8 cellular contexts compared by ENCODE assay signal in the genomic region with DNA sequence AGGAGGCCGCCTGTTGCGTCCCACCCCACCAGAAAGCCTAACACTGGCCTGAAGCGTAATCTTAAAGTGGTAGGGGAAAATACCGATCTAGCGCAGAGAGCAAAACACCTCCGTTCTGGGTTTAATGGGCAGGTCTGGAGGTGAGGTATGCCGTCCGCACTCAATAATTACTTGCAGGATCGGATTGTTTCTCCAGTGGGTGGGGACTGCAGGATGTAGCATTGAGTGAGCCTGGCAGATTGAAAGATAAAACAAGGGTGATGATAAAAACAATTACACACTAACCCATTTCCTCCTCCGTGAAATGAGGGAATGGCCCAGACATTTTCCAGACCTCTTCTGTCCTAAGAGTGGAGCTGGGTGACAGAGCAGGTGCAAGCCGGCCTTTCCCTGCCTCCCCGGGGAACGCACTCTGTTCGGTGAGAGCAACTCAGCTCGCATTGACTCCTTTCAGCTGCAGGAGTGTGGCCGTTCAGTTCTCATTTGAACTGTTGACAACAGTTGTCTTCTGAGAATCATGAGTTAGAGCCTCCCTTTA.
DNase-seq lines count a peak whose midpoint lies in the region; ATAC-seq, FAIRE-seq and TF ChIP-seq lines count a peak whose summit lies in the region.

No MANE protein-coding gene starts in this region.

- FAIRE-seq in bronchial epithelial cell (lab: Jason Lieb, UNC), result peak; percentile 64

- TF ChIP-seq POLR2A in right lobe of liver (IDR thresholded peaks at IDR 0.05), result no peak

- H3K9me3 ChIP-seq in SJCRH30 (replicated peaks) (no peaks in the 10 kb centered on the region), right lobe of liver (no peaks in the 10 kb centered on the region)

- TF ChIP-seq CTCF in AG10803 (conservative IDR thresholded peaks at IDR 0.05; ENCODE audit: low read length) (no peak), bronchial epithelial cell (IDR thresholded peaks at IDR 0.05; ENCODE audit: insufficient read depth, low read length, severe bottlenecking) (no peak), right lobe of liver (IDR thresholded peaks at IDR 0.05) (no peak)

- no peak overlapping the region for H3K27ac ChIP-seq in SJCRH30
- peak overlapping the region; percentile 72 to 84 (median 83) for H3K27ac ChIP-seq in right lobe of liver
- peak overlapping the region; percentile 86 for H3K27ac ChIP-seq in temporal lobe (ENCODE audit: low read depth, low read length)

- peak; percentile 26 for ATAC-seq in GM19372 (IDR thresholded peaks at IDR 0.05; ENCODE audit: low read depth, unreplicated experiment)
- peak; percentile 34 for ATAC-seq in HG03354 (IDR thresholded peaks at IDR 0.05; ENCODE audit: poor library complexity, severe bottlenecking, unreplicated experiment)
- peak; percentile 28 to 43 (median 36) for ATAC-seq in right lobe of liver

- 3% methylated on average over 10 of the region's 16 CpGs for WGBS in right lobe of liver (ENCODE audit: insufficient coverage, low coverage, low lambda C conversion rate, missing lambda C conversion rate)

- 0 out of 2 replicates have a peak, but pooled peaks cover 4% of the 10 kb centered on the region for H3K4me1 ChIP-seq in SJCRH30
- H3K4me1 ChIP-seq in right lobe of liver, result peaks cover 0 to 5% (median 0%) of the 10 kb centered on the region in 4 donors

- H3K27me3 ChIP-seq in SJCRH30 (no peaks in the 10 kb centered on the region; the same call in 1 of the 2 replicates), bronchial epithelial cell (ENCODE audit: control insufficient read depth, insufficient read depth, low read length) (no peaks in the 10 kb centered on the region), right lobe of liver (no peaks in the 10 kb centered on the region)

- intact Hi-C loops in right lobe of liver (cut with DNase I), result no loop called here

- H3K4me3 ChIP-seq in AG10803 (ENCODE audit: low read length) (peak overlapping the region; percentile 73), SJCRH30 (peak overlapping the region; percentile 69), bronchial epithelial cell (ENCODE audit: low read depth, low read length) (peak overlapping the region; percentile 72), right lobe of liver (peak overlapping the region; percentile 42 to 77 (median 75))

- H3K36me3 ChIP-seq in SJCRH30 (no peaks in the 10 kb centered on the region), bronchial epithelial cell (ENCODE audit: control insufficient read depth, insufficient read depth, low read length) (no peaks in the 10 kb centered on the region), right lobe of liver (no peaks in the 10 kb centered on the region)

- DNase-seq in AG10803 (ENCODE audit: low read depth), result no peak
- peak in 1 of 2 experiments; percentile 31 for DNase-seq in SJCRH30
- peak; percentile 56 for DNase-seq in bronchial epithelial cell (ENCODE audit: low read depth)
- DNase-seq in right lobe of liver, result no peak
- no peak for DNase-seq in OCI-M1 (lab: John Stamatoyannopoulos, UW)
